ENCODE assay signal across 22 cellular contexts in the genomic region with DNA sequence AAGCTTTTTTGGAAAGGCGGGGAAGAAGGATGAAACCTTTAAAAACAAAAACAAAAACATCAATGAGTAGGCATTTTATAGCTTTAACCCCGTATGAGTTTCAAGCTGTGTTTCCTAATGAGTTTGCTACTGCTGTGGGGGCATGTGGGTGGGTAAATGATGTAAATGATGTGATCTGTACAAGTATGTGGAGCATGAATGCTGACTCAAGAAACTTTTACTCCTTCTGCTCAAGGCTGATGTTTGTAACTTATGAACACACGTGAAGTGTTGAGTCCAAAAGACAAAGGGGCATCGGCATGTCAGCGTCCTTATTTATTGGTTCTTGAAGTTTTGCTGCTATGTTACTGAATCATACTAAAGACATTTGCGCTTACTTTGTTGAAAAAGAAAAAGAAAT.
"Had no signal": no experiment of that assay in that cellular context is flagged by ENCODE, and none has a peak within 500 bp of the region (broad histone marks: within the 10 kb centered on the region; RNA-seq: fewer than 3 reads in every experiment).

No MANE protein-coding gene starts in this region.

- ATAC-seq: body of pancreas, left ventricle myocardium superior, natural killer cell, T-cell had no signal

- H3K36me3 ChIP-seq: cardiac muscle cell, thoracic aorta had no signal

- H3K4me1 Mint-ChIP-seq: activated naive CD8-positive, alpha-beta T cell treated with anti-CD3 and anti-CD28 coated beads for 36 hours; natural killer cell; T-cell had no signal

- H3K9me3 ChIP-seq: body of pancreas, thoracic aorta, upper lobe of left lung had no signal

- H3K27me3 ChIP-seq: body of pancreas, cardiac muscle cell, upper lobe of left lung had no signal

- H3K4me3 Mint-ChIP-seq: activated naive CD8-positive, alpha-beta T cell treated with anti-CD3 and anti-CD28 coated beads for 36 hours; activated T-cell treated with anti-CD3 and anti-CD28 coated beads, Interleukin-2, amount 50 U/mL, for 24 hours; dendritic cell treated with granulocyte-macrophage colony-stimulating factor and Interleukin-4, amounts not matched to agents 40 ng/mL and 50 ng/mL, for 4 days; mesothelial cell of epicardium; natural killer cell; T-cell; T-helper 2 cell treated with Interferon-gamma antibody and Interleukin-4, amounts not matched to agents 5 μg/mL and 100 μg/mL, for 36 hours had no signal

- H3K36me3 Mint-ChIP-seq: activated naive CD8-positive, alpha-beta T cell treated with anti-CD3 and anti-CD28 coated beads for 36 hours; natural killer cell; T-cell had no signal

- DNase-seq: activated CD8-positive, alpha-beta memory T cell treated with anti-CD3 and anti-CD28 coated beads, Interleukin-2, amount 50 U/mL, for 4 hours; activated naive CD4-positive, alpha-beta T cell treated with Interleukin-2 at 50 U/mL for 16 hours; activated naive CD8-positive, alpha-beta T cell treated with anti-CD3 and anti-CD28 coated beads for 36 hours; activated T-cell treated with anti-CD3 and anti-CD28 coated beads, Interleukin-2, amount 50 U/mL, for 24 hours; amniotic stem cell; body of pancreas; effector memory CD4-positive, alpha-beta T cell; hippocampal formation; left ventricle myocardium superior; mammary epithelial cell; natural killer cell; retina; stimulated activated CD4-positive, alpha-beta T cell treated with anti-CD3 and anti-CD28 coated beads, Interleukin-4, amount 100 ng/mL, for 24 hours; stimulated activated naive CD4-positive, alpha-beta T cell treated with Interleukin-2 at 50 U/mL for 16 hours; T-cell; upper lobe of left lung had no signal

- H3K27ac Mint-ChIP-seq: activated naive CD8-positive, alpha-beta T cell treated with anti-CD3 and anti-CD28 coated beads for 36 hours; activated T-cell treated with anti-CD3 and anti-CD28 coated beads, Interleukin-2, amount 50 U/mL, for 24 hours; dendritic cell treated with granulocyte-macrophage colony-stimulating factor and Interleukin-4, amounts not matched to agents 40 ng/mL and 50 ng/mL, for 4 days; mesothelial cell of epicardium; natural killer cell; progenitor cell of endocrine pancreas; T-cell; T-helper 2 cell treated with Interferon-gamma antibody and Interleukin-4, amounts not matched to agents 5 μg/mL and 100 μg/mL, for 36 hours had no signal

- H3K4me1 ChIP-seq: body of pancreas, upper lobe of left lung had no signal

- H3K4me3 ChIP-seq: body of pancreas, cardiac muscle cell, thoracic aorta, upper lobe of left lung had no signal

- H3K27me3 Mint-ChIP-seq: activated naive CD8-positive, alpha-beta T cell treated with anti-CD3 and anti-CD28 coated beads for 36 hours; dendritic cell treated with granulocyte-macrophage colony-stimulating factor and Interleukin-4, amounts not matched to agents 40 ng/mL and 50 ng/mL, for 4 days; progenitor cell of endocrine pancreas had no signal

- H3K9me3 Mint-ChIP-seq: activated naive CD8-positive, alpha-beta T cell treated with anti-CD3 and anti-CD28 coated beads for 36 hours; activated T-cell treated with anti-CD3 and anti-CD28 coated beads, Interleukin-2, amount 50 U/mL, for 24 hours; dendritic cell treated with granulocyte-macrophage colony-stimulating factor and Interleukin-4, amounts not matched to agents 40 ng/mL and 50 ng/mL, for 4 days; natural killer cell; T-cell; T-helper 2 cell treated with Interferon-gamma antibody and Interleukin-4, amounts not matched to agents 5 μg/mL and 100 μg/mL, for 36 hours had no signal

- H3K27ac ChIP-seq: body of pancreas, cardiac muscle cell, thoracic aorta, upper lobe of left lung had no signal
